Comparison of ENCODE assay signal across 15 cellular contexts in the genomic region with DNA sequence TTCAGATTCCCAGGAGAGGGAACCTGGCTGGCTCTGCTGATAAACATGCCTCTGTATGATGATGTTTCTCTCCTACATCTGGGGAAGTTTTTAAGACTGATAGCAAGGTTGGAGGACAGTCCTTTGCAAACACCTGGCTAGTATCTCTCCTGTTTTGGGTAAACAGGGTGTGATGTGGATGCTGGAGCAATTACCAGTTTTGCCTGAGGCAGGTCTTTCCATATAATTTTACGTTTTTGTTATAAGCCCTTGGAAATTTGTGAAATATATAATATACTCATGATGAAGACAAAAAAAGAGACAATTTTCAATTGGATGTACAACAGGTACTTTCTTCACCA.
DNase-seq lines count a peak whose midpoint lies in the region; ATAC-seq lines count a peak whose summit lies in the region.
"Had no signal": no experiment of that assay in that cellular context is flagged by ENCODE, and none has a peak within 500 bp of the region (broad histone marks: within the 10 kb centered on the region; RNA-seq: fewer than 3 reads in every experiment).

No MANE protein-coding gene starts in this region.

- no peak for DNase-seq in H4 (ENCODE audit: low spot score)
- no peak for DNase-seq in NCI-H345 (lab: John Stamatoyannopoulos, UW)
- no peak for DNase-seq in COLO829 (ENCODE audit: low spot score)
- DNase-seq in NCI-H2171 treated with DMSO at 0.1 percent for 48 hours (lab: John Stamatoyannopoulos, UW), result no peak
- DNase-seq: activated CD4-positive, CD25-positive, alpha-beta regulatory T cell; AML-193; caudate nucleus; foreskin melanocyte; NCI-H1417 treated with DMSO at 0.1 percent for 48 hours; stimulated activated CD4-positive, alpha-beta T cell treated with anti-CD3 and anti-CD28 coated beads, Interleukin-1b, Interleukin-23, amount 100 ng/mL, for 48 hours had no signal

- ATAC-seq in GM18517 (IDR thresholded peaks at IDR 0.05; ENCODE audit: unreplicated experiment), result peak; percentile 37
- ATAC-seq in GM19452 (IDR thresholded peaks at IDR 0.05; ENCODE audit: unreplicated experiment), result peak; percentile 42
- peak; percentile 25 for ATAC-seq in HG02852 (IDR thresholded peaks at IDR 0.05; ENCODE audit: unreplicated experiment)
- peak; percentile 17 for ATAC-seq in HG03558 (IDR thresholded peaks at IDR 0.05; ENCODE audit: extremely low read depth, unreplicated experiment)
- ATAC-seq: Panc1 had no signal
